Comparison of ENCODE assay signal across 30 cellular contexts in genomic region chr3:116390318-116390717, GRCh38. TPM values are rescaled to one million over a fixed set of nuclear protein-coding genes. Genes with fewer than 3 reads are reported as not detected.
"Had no signal": no experiment of that assay in that cellular context is flagged by ENCODE, and none has a peak within 500 bp of the region (broad histone marks: within the 10 kb centered on the region; RNA-seq: fewer than 3 reads in every experiment).

No MANE protein-coding gene starts in this region.

- H3K36me3 ChIP-seq: adrenal gland, breast epithelium had no signal

- H3K27me3 ChIP-seq: adrenal gland, body of pancreas, breast epithelium had no signal

- DNase-seq: activated B cell treated with CpG ODN at 0.5 μM for 24 hours; activated CD4-positive, alpha-beta memory T cell treated with anti-CD3 and anti-CD28 coated beads for 36 hours; activated CD4-positive, alpha-beta T cell treated with anti-CD3 and anti-CD28 coated beads for 4 hours; activated CD4-positive, alpha-beta T cell treated with anti-CD3 and anti-CD28 coated beads, Interleukin-2, amount 50 U/mL, for 1 hour; activated CD4-positive, CD25-positive, alpha-beta regulatory T cell treated with anti-CD3 and anti-CD28 coated beads, Interleukin-2, amount 50 U/mL, for 72 hours; activated CD8-positive, alpha-beta memory T cell treated with anti-CD3 and anti-CD28 coated beads, Interleukin-2, amount 50 U/mL, for 4 hours; activated gamma-delta T cell treated with Interleukin-2 at 50 U/mL for 16 hours; activated naive CD4-positive, alpha-beta T cell treated with anti-CD3 and anti-CD28 coated beads for 36 hours; activated T-cell treated with anti-CD3 and anti-CD28 coated beads for 4 hours; activated T-cell treated with anti-CD3 and anti-CD28 coated beads, Interleukin-2, amount 50 U/mL, for 4 hours; adrenal gland; body of pancreas; NCI-H1092 treated with DMSO at 0.1 percent for 48 hours; NCI-H1417; NCI-H146; NCI-H187; NCI-H2029 treated with DMSO at 0.1 percent for 48 hours; NCI-H2107; NCI-H2171; NCI-H510A; NCI-H526; NCI-H748 treated with DMSO at 0.1 percent for 48 hours; NK-92 treated with Interleukin-12 subunit alpha and Interleukin-12 subunit beta, amount 100 ng/mL, for 24 hours; OCI-M1; Right ventricle myocardium superior had no signal

- H3K9me3 ChIP-seq: adrenal gland, body of pancreas had no signal

- H3K27me3 Mint-ChIP-seq: activated B cell treated with CpG ODN at 0.5 μM for 24 hours; activated CD4-positive, alpha-beta memory T cell treated with anti-CD3 and anti-CD28 coated beads for 36 hours had no signal

- H3K4me3 ChIP-seq: adrenal gland, body of pancreas, breast epithelium had no signal

- H3K4me1 Mint-ChIP-seq: activated B cell treated with CpG ODN at 0.5 μM for 24 hours had no signal

- H3K27ac Mint-ChIP-seq: activated B cell treated with CpG ODN at 0.5 μM for 24 hours; activated CD4-positive, alpha-beta memory T cell treated with anti-CD3 and anti-CD28 coated beads for 36 hours; activated naive CD4-positive, alpha-beta T cell treated with anti-CD3 and anti-CD28 coated beads for 36 hours; activated naive CD4-positive, alpha-beta T cell treated with anti-CD3 and anti-CD28 coated beads, Interleukin-2, amount 50 U/mL, for 72 hours; activated T-helper 1 cell treated with anti-CD3 and anti-CD28 coated beads, Interleukin-12 subunit alpha, Interleukin-12 subunit beta, Interleukin-2, Interleukin-4 antibody, amounts not matched to agents 30 ng/mL and 10 ng/mL and 1 ng/mL, durations not matched to agents 14 hours and 24 hours and 36 hours; T-helper 1 cell treated with Interleukin-12 subunit alpha and Interleukin-12 subunit beta and Interleukin-4 antibody, amounts not matched to agents 30 μg/mL and 1 μg/mL, for 36 hours; T-helper 2 cell treated with Interferon-gamma antibody and Interleukin-4, amounts not matched to agents 5 μg/mL and 100 μg/mL, for 36 hours had no signal

- H3K4me1 ChIP-seq: body of pancreas, breast epithelium had no signal

- ATAC-seq: activated naive CD4-positive, alpha-beta T cell treated with anti-CD3 and anti-CD28 coated beads, Interleukin-2, amount 50 U/mL, for 72 hours; activated T-cell treated with anti-CD3 and anti-CD28 coated beads, Interleukin-2, amount 50 U/mL, for 4 hours; body of pancreas had no signal

- H3K36me3 Mint-ChIP-seq: activated CD4-positive, alpha-beta memory T cell treated with anti-CD3 and anti-CD28 coated beads for 36 hours; activated naive CD4-positive, alpha-beta T cell treated with anti-CD3 and anti-CD28 coated beads, Interleukin-2, amount 50 U/mL, for 72 hours had no signal

- H3K4me3 Mint-ChIP-seq: activated B cell treated with CpG ODN at 0.5 μM for 24 hours; activated CD4-positive, alpha-beta memory T cell treated with anti-CD3 and anti-CD28 coated beads for 36 hours; activated naive CD4-positive, alpha-beta T cell treated with anti-CD3 and anti-CD28 coated beads for 36 hours; activated T-cell treated with anti-CD3 and anti-CD28 coated beads, Interleukin-2, amount 50 U/mL, for 4 hours; activated T-helper 1 cell treated with anti-CD3 and anti-CD28 coated beads, Interleukin-12 subunit alpha, Interleukin-12 subunit beta, Interleukin-2, Interleukin-4 antibody, amounts not matched to agents 30 ng/mL and 10 ng/mL and 1 ng/mL, durations not matched to agents 14 hours and 24 hours and 36 hours; T-helper 1 cell treated with Interleukin-12 subunit alpha and Interleukin-12 subunit beta and Interleukin-4 antibody, amounts not matched to agents 30 μg/mL and 1 μg/mL, for 36 hours; T-helper 2 cell treated with Interferon-gamma antibody and Interleukin-4, amounts not matched to agents 5 μg/mL and 100 μg/mL, for 36 hours had no signal

RNA-seq across cellular contexts. Expression of gene LSAMP, which starts 55.0 kb away (rescaled TPM):
- total RNA-seq: activated CD4-positive, alpha-beta memory T cell treated with anti-CD3 and anti-CD28 coated beads for 36 hours; activated naive CD4-positive, alpha-beta T cell treated with anti-CD3 and anti-CD28 coated beads for 36 hours; activated naive CD4-positive, alpha-beta T cell treated with anti-CD3 and anti-CD28 coated beads, Interleukin-2, amount 50 U/mL, for 72 hours; activated T-cell treated with anti-CD3 and anti-CD28 coated beads, Interleukin-2, amount 50 U/mL, for 4 hours; activated T-helper 1 cell treated with anti-CD3 and anti-CD28 coated beads, Interleukin-12 subunit alpha, Interleukin-12 subunit beta, Interleukin-2, Interleukin-4 antibody, amounts not matched to agents 30 ng/mL and 10 ng/mL and 1 ng/mL, durations not matched to agents 14 hours and 24 hours and 36 hours had no signal
